Comparison of ENCODE assay signal across 8 cellular contexts in the genomic region with DNA sequence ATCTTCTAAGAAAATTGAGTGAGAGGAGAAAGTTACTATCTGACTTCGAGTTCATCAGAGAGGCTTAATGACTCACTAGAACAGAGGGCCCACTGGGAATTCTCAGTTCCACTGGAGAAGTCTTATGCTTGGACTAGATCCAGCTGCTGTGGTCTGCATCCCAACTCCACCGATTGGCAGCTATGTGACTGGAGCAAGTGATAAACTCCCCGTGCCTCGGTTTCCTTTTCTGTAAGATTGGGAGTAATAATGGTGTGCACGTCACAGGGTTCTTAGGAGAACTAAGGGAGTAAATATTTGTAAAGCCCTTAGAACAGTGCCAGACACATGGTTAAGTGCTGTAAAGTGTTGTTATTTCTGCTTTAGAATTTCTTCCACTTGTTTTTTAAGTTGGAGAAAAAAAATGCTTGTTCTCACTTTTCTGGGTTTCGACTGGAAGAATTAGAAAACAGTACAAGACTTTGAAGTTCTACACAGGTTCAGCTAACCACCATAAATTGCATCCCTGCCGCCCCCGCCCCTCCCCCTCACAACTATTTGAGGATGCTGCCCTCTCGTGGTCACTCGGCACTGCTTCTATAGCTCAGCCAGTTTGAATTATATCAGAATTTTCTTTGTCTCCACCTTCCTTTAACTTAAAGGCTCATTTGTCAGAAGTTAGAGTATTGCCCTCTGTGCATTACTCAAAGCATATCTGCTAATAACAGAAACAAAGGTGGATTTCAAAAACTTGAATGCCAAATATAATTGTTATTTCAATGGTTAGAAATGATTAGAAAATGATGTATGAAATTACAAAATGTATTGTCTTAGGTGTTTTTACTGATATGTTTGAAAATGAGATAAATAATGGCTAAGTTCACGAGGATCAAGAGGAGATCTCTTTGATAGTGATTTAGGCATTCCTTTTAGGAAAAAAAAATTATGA.
A peak's percentile ranks its signal among the peaks of the same experiment; 100 is the strongest.
DNase-seq lines count a peak whose midpoint lies in the region; ATAC-seq and TF ChIP-seq lines count a peak whose summit lies in the region.

No MANE protein-coding gene starts in this region.

- H3K4me1 ChIP-seq in parathyroid adenoma (peaks cover 6% of the 10 kb centered on the region), tibial artery (peaks cover 0 to 7% (median 3%) of the 10 kb centered on the region in 4 donors)

- TF ChIP-seq CTCF in GM12873 (IDR thresholded peaks at IDR 0.05; ENCODE audit: insufficient read depth, low read depth, low read length, missing control alignments) = peak; percentile 75
- TF ChIP-seq CTCF in parathyroid adenoma (IDR thresholded peaks at IDR 0.05) = peak; percentile 79
- peak; percentile 75 to 76 for TF ChIP-seq CTCF in tibial artery (IDR thresholded peaks at IDR 0.05)

- H3K27ac ChIP-seq in parathyroid adenoma (no peak overlapping the region), tibial artery (no peak overlapping the region)

- DNase-seq in MG63 (peak; percentile 33), SK-MEL-5 (ENCODE audit: low read depth, low spot score) (peak; percentile 71), globus pallidus (ENCODE audit: low spot score) (peak; percentile 79), tibial artery (peak; percentile 71 to 83)
- DNase-seq in activated naive CD4-positive, alpha-beta T cell (lab: John Stamatoyannopoulos, UW) = peak in 3 of 4 experiments; percentile 53 to 60 (median 54)

- no peak overlapping the region for H3K4me2 ChIP-seq in parathyroid adenoma (ENCODE audit: low read length)

- H3K9ac ChIP-seq in parathyroid adenoma = no peak overlapping the region

- no peaks in the 10 kb centered on the region for H3K27me3 ChIP-seq in MG63
- no peaks in the 10 kb centered on the region for H3K27me3 ChIP-seq in parathyroid adenoma (ENCODE audit: control insufficient read depth, insufficient read depth, low read length)
- H3K27me3 ChIP-seq in tibial artery = no peaks in the 10 kb centered on the region

- H3K4me3 ChIP-seq in MG63 (no peak overlapping the region), parathyroid adenoma (ENCODE audit: low read depth, low read length) (no peak overlapping the region), tibial artery (peak overlapping the region; percentile 9 to 35)

- H2AFZ ChIP-seq in parathyroid adenoma = no peak overlapping the region

- intact Hi-C loops in tibial artery (cut with DNase I; ENCODE audit: low total_unique reads) = loop anchor here (10.0 kb wide), 1 partner anchor 219 kb away; no protein-coding TSS in a partner anchor

- H3K9me3 ChIP-seq in MG63 (no peaks in the 10 kb centered on the region), parathyroid adenoma (ENCODE audit: control insufficient read depth, low read length) (no peaks in the 10 kb centered on the region), tibial artery (no peaks in the 10 kb centered on the region)

- no peak for ATAC-seq in GM18505 (IDR thresholded peaks at IDR 0.05; ENCODE audit: unreplicated experiment)

- no peaks in the 10 kb centered on the region for H3K79me2 ChIP-seq in parathyroid adenoma

- no peak for TF ChIP-seq POLR2A in GM18505 (IDR thresholded peaks at IDR 0.05; ENCODE audit: borderline replicate concordance, extremely low read depth, insufficient read depth, insufficient read length)

- in situ Hi-C loops in SK-MEL-5 (cut with HindIII; ENCODE audit: low pct_unique_long_range_greater_than_20kb, low sequenced_read_pairs) = no loop called here

- H3K36me3 ChIP-seq in MG63 = no peaks in the 10 kb centered on the region
- H3K36me3 ChIP-seq in parathyroid adenoma (ENCODE audit: control insufficient read depth, insufficient read depth, low read length) = no peaks in the 10 kb centered on the region
- H3K36me3 ChIP-seq in tibial artery = no peaks in the 10 kb centered on the region

Comparison
In these comparisons a context has a peak if more than half of its experiments do, and no peak if none do; other contexts are left out.
1. H3K4me3 ChIP-seq: peak in tibial artery (2 of 2); none in MG63 (single experiment) and parathyroid adenoma (single experiment).
2. Peak in every context shown above with its lines, with median percentiles within 50 percentile points of each other: CTCF ChIP-seq and DNase-seq.